In the genomic region with DNA sequence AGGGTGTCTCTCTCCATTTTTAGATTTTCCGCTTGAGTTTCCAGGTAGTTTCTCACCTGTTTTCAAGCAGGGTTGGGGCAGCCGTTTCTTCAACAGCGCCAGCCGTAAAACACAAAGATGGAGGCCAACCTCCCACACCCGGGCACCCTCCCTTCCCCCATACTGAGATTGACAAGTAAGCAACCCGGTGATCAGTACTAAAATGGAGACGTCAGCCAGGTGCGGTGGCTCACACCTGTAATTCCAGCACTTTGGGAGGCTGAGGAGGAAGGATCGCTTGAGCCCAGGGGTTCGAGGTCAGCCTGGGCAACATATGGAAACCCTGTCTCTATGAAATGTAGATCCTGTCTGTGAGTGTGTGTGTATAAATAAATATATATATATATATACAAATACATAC, we compare ENCODE assay signal across 8 cellular contexts. TPM values are rescaled to one million over a fixed set of nuclear protein-coding genes. Genes with fewer than 3 reads are reported as not detected.
A peak's percentile ranks its signal among the peaks of the same experiment; 100 is the strongest.
DNase-seq lines count a peak whose midpoint lies in the region; ATAC-seq and TF ChIP-seq lines count a peak whose summit lies in the region.

No MANE protein-coding gene starts in this region.

- H3K27ac ChIP-seq in DOHH2 (ENCODE audit: low read depth, low read length): no peak overlapping the region
- no peak overlapping the region for H3K27ac ChIP-seq in coronary artery

- no peaks in the 10 kb centered on the region for H3K27me3 ChIP-seq in DOHH2 (ENCODE audit: control insufficient read depth, low read length)

- DNase-seq in AG04449 (ENCODE audit: low read depth, low spot score) (no peak), naive B cell (no peak), dermis blood vessel endothelial cell (no peak), coronary artery (ENCODE audit: low spot score) (no peak)
- DNase-seq in activated naive CD8-positive, alpha-beta T cell treated with anti-CD3 and anti-CD28 coated beads, Interleukin-2, amount 50 U/mL, for 24 hours: no peak

- H3K9me3 Mint-ChIP-seq in activated naive CD8-positive, alpha-beta T cell treated with anti-CD3 and anti-CD28 coated beads, Interleukin-2, amount 50 U/mL, for 24 hours: no peaks in the 10 kb centered on the region
- peaks cover 0 to 2% (median 0%) of the 10 kb centered on the region in 7 donors for H3K9me3 Mint-ChIP-seq in naive B cell

- CTCF ChIA-PET in AG04449 (lab: Yijun Ruan, JAX): interaction anchor here (0.7 to 8.4 kb wide), 20 partner anchors 10 to 462 kb away, joined by 3 to 95 read pairs (median 4); no protein-coding TSS in a partner anchor

- H3K9me2 ChIP-seq in DOHH2 (replicated peaks; ENCODE audit: control insufficient read depth, low read length): no peaks in the 10 kb centered on the region

- H3K4me1 Mint-ChIP-seq in activated naive CD8-positive, alpha-beta T cell treated with anti-CD3 and anti-CD28 coated beads, Interleukin-2, amount 50 U/mL, for 24 hours: peaks cover 63% of the 10 kb centered on the region
- peaks cover 28 to 56% (median 55%) of the 10 kb centered on the region in 3 donors for H3K4me1 Mint-ChIP-seq in naive B cell

- peaks cover 8% of the 10 kb centered on the region for H3K36me3 ChIP-seq in DOHH2 (ENCODE audit: control insufficient read depth, low read length)

- H3K9me3 ChIP-seq in DOHH2 (ENCODE audit: control insufficient read depth, insufficient read depth, low read length): no peaks in the 10 kb centered on the region

- no peak for ATAC-seq in activated naive CD8-positive, alpha-beta T cell treated with anti-CD3 and anti-CD28 coated beads, Interleukin-2, amount 50 U/mL, for 24 hours
- no peak for ATAC-seq in naive B cell (ENCODE audit: low read depth in 2 of 2)
- ATAC-seq in GM21786 (IDR thresholded peaks at IDR 0.05; ENCODE audit: unreplicated experiment): no peak
- ATAC-seq in GM18519 (IDR thresholded peaks at IDR 0.05; ENCODE audit: low FRiP score, unreplicated experiment): no peak

- H4K20me1 ChIP-seq in DOHH2 (ENCODE audit: control insufficient read depth, insufficient read depth, low read depth, low read length): no peaks in the 10 kb centered on the region

- peak overlapping the region; percentile 91 for H3K4me3 Mint-ChIP-seq in activated naive CD8-positive, alpha-beta T cell treated with anti-CD3 and anti-CD28 coated beads, Interleukin-2, amount 50 U/mL, for 24 hours
- H3K4me3 Mint-ChIP-seq in naive B cell: peak overlapping the region; percentile 84 to 98 (median 96)

- H3K27ac Mint-ChIP-seq in activated naive CD8-positive, alpha-beta T cell treated with anti-CD3 and anti-CD28 coated beads, Interleukin-2, amount 50 U/mL, for 24 hours: peak overlapping the region; percentile 82
- H3K27ac Mint-ChIP-seq in naive B cell: peak overlapping the region in 2 of 6 donors; percentile 37 to 73

- peak overlapping the region; percentile 97; the same call in 1 of the 2 replicates for H3K4me3 ChIP-seq in AG04449 (ENCODE audit: low read depth, low read length)
- H3K4me3 ChIP-seq in DOHH2 (ENCODE audit: low read length): no peak overlapping the region
- no peak overlapping the region for H3K4me3 ChIP-seq in coronary artery

- H3K79me2 ChIP-seq in DOHH2 (ENCODE audit: control insufficient read depth, low read length): peaks cover 6% of the 10 kb centered on the region; the same call in 1 of the 2 replicates

- peaks cover 52% of the 10 kb centered on the region for H3K4me1 ChIP-seq in DOHH2 (ENCODE audit: control insufficient read depth, low read length)

- 0 out of 2 replicates have a peak, but pooled peaks cover 2% of the 10 kb centered on the region for H3F3A ChIP-seq in DOHH2 (ENCODE audit: control insufficient read depth, insufficient read depth)

- peaks cover 2% of the 10 kb centered on the region for H3K36me3 Mint-ChIP-seq in activated naive CD8-positive, alpha-beta T cell treated with anti-CD3 and anti-CD28 coated beads, Interleukin-2, amount 50 U/mL, for 24 hours (ENCODE audit: low read depth)
- H3K36me3 Mint-ChIP-seq in naive B cell: no peaks in the 10 kb centered on the region

- POLR2A ChIA-PET in AG04449 (lab: Yijun Ruan, JAX): interaction anchor here (0.6 kb wide), 1 partner anchor 210 kb away, joined by 3 read pairs; no protein-coding TSS in a partner anchor

- TF ChIP-seq CTCF in AG04449 (IDR thresholded peaks at IDR 0.05; ENCODE audit: insufficient read depth, low read length, missing control alignments) (no peak), DOHH2 (IDR thresholded peaks at IDR 0.05; ENCODE audit: low read depth, low read length, poor library complexity, severe bottlenecking) (no peak), coronary artery (IDR thresholded peaks at IDR 0.05) (no peak)

- H3K4me2 ChIP-seq in DOHH2 (ENCODE audit: low read length): 0 out of 2 replicates have a peak overlapping the region, but pooled peaks have one; percentile 78

- H3K27me3 Mint-ChIP-seq in activated naive CD8-positive, alpha-beta T cell treated with anti-CD3 and anti-CD28 coated beads, Interleukin-2, amount 50 U/mL, for 24 hours: no peaks in the 10 kb centered on the region
- no peaks in the 10 kb centered on the region for H3K27me3 Mint-ChIP-seq in naive B cell

RNA-seq across cellular contexts. Expression of a gene that starts 0.9 kb away (rescaled TPM):
- 10 to 100 TPM in 2 of 6 donors, 1 to 10 TPM in 4; 7.6 to 14.8 (median 9.0) TPM for polyA plus RNA-seq in naive B cell (ENCODE audit: low read depth in 6 of 6)
- total RNA-seq in dermis blood vessel endothelial cell: 14.5 and 18.5 TPM in 2 replicates

RNA-seq across cellular contexts. Expression of a gene that starts 54.2 kb away (rescaled TPM):
- polyA plus RNA-seq in naive B cell (ENCODE audit: low read depth in 6 of 6): 10 to 100 TPM; 15.0 to 22.2 (median 18.0) TPM
- total RNA-seq in dermis blood vessel endothelial cell: 22.1 and 26.4 TPM in 2 replicates

RNA-seq across cellular contexts. Expression of a gene that starts 58.1 kb away (rescaled TPM):
- polyA plus RNA-seq in naive B cell (ENCODE audit: low read depth in 6 of 6): 1 to 10 TPM; 3.1 to 8.2 (median 3.6) TPM
- total RNA-seq in dermis blood vessel endothelial cell: 4.4 and 4.6 TPM in 2 replicates
